ENCODE assay signal across 2 cellular contexts in the genomic region with DNA sequence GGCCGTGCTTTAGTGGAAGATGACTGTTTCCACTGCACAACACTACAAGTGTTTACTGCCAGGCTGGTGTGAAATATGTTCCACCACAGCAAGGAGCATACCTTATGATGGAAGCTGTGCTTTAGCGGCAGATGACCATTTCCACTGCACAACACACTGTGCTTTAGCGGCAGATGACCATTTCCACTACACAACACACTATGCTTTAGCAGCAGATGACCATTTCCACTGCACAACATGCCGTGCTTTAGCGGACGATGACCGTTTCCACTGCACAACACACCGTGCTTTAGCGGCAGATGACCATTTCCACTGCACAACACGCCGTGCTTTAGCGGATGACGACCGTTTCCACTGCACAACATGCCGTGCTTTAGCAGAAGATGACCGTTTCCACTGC.
TF ChIP-seq lines count a peak whose summit lies in the region.

No MANE protein-coding gene starts in this region.

TF ChIP-seq in liver, 16 proteins besides CTCF, POLR2A, EP300 and RAD21:
- TF ChIP-seq, protein P1, sequence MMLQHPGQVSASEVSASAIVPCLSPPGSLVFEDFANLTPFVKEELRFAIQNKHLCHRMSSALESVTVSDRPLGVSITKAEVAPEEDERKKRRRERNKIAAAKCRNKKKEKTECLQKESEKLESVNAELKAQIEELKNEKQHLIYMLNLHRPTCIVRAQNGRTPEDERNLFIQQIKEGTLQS (IDR thresholded peaks at IDR 0.05) = no peak
- TF ChIP-seq, protein P2, sequence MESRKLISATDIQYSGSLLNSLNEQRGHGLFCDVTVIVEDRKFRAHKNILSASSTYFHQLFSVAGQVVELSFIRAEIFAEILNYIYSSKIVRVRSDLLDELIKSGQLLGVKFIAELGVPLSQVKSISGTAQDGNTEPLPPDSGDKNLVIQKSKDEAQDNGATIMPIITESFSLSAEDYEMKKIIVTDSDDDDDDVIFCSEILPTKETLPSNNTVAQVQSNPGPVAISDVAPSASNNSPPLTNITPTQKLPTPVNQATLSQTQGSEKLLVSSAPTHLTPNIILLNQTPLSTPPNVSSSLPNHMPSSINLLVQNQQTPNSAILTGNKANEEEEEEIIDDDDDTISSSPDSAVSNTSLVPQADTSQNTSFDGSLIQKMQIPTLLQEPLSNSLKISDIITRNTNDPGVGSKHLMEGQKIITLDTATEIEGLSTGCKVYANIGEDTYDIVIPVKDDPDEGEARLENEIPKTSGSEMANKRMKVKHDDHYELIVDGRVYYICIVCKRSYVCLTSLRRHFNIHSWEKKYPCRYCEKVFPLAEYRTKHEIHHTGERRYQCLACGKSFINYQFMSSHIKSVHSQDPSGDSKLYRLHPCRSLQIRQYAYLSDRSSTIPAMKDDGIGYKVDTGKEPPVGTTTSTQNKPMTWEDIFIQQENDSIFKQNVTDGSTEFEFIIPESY (IDR thresholded peaks at IDR 0.05) = no peak
- no peak for TF ChIP-seq GABPA (IDR thresholded peaks at IDR 0.05 in 1 of 2, conservative IDR thresholded peaks at IDR 0.05 in 1 of 2)
- TF ChIP-seq SP1 (IDR thresholded peaks at IDR 0.05) = no peak
- no peak for TF ChIP-seq FOXA2 (IDR thresholded peaks at IDR 0.05)
- no peak for TF ChIP-seq NR2F2 (IDR thresholded peaks at IDR 0.05)

TF ChIP-seq in GM12878, 131 proteins besides CTCF, POLR2A, EP300 and RAD21:
- TF ChIP-seq MYB (IDR thresholded peaks at IDR 0.05; ENCODE audit: borderline replicate concordance, low read depth, low read length) (no peak), ZNF622 (IDR thresholded peaks at IDR 0.05) (no peak)
- TF ChIP-seq, protein P2 (IDR thresholded peaks at IDR 0.05) = 0 out of 2 replicates have a peak, but pooled peaks have one; percentile 56
TF ChIP-seq in GM12878: peak in this region for 1.
